In genomic region chr4:41070516-41071281, GRCh38 we compare ENCODE assay signal across 2 cellular contexts.
TF ChIP-seq lines count a peak whose summit lies in the region.

No MANE protein-coding gene starts in this region.

TF ChIP-seq in GM23338, 12 proteins besides CTCF, POLR2A, EP300 and RAD21 (continued from another document):
- TF ChIP-seq ZNF462 (CRISPR knock-in tag; IDR thresholded peaks at IDR 0.05) (no peak), REST (IDR thresholded peaks at IDR 0.05; ENCODE audit: unreplicated experiment) (no peak), EZH2phosphoT487 (IDR thresholded peaks at IDR 0.05; ENCODE audit: unreplicated experiment) (no peak), POLR2AphosphoS5 (IDR thresholded peaks at IDR 0.05; ENCODE audit: low read depth) (no peak)
- TF ChIP-seq, protein P1, sequence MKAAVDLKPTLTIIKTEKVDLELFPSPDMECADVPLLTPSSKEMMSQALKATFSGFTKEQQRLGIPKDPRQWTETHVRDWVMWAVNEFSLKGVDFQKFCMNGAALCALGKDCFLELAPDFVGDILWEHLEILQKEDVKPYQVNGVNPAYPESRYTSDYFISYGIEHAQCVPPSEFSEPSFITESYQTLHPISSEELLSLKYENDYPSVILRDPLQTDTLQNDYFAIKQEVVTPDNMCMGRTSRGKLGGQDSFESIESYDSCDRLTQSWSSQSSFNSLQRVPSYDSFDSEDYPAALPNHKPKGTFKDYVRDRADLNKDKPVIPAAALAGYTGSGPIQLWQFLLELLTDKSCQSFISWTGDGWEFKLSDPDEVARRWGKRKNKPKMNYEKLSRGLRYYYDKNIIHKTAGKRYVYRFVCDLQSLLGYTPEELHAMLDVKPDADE (IDR thresholded peaks at IDR 0.05): no peak

TF ChIP-seq in WTC11, 78 proteins besides CTCF, POLR2A, EP300 and RAD21 (continued from another document):
- TF ChIP-seq GRHL2 (CRISPR knock-in tag; IDR thresholded peaks at IDR 0.05; ENCODE audit: insufficient replicate concordance, severe bottlenecking): no peak
- TF ChIP-seq ETV6 (CRISPR knock-in tag; IDR thresholded peaks at IDR 0.05): no peak
- TF ChIP-seq JAZF1 (CRISPR knock-in tag; IDR thresholded peaks at IDR 0.05): no peak
- no peak for TF ChIP-seq MXD4 (CRISPR knock-in tag; IDR thresholded peaks at IDR 0.05; ENCODE audit: borderline replicate concordance)
- no peak for TF ChIP-seq JUN (CRISPR knock-in tag; IDR thresholded peaks at IDR 0.05)
